21 cellular contexts compared by ENCODE assay signal in the genomic region with DNA sequence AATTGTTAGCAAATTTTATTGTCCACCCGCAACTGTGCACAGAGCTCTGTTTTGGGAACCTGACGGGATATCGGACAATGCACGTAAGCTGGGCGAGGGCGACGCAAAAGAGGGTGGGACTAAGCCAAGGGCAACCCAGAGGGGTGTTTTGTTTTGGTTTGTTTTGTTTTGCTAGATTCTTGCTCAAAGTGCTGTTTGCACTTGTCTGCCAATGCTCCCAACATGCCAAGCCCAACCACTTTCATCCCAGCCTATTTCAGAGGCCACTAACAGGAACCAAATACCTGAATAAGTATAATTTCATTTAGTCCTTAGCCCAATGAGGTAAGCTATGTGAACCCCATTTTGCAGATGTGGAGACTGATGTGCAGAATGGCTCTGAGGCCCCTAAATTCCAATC.
"Had no signal": no experiment of that assay in that cellular context is flagged by ENCODE, and none has a peak within 500 bp of the region (broad histone marks: within the 10 kb centered on the region; RNA-seq: fewer than 3 reads in every experiment).

No MANE protein-coding gene starts in this region.

- H3K36me3 ChIP-seq: MG63, SJSA1 had no signal

- H3K4me1 ChIP-seq: SJSA1 had no signal

- H3K27ac ChIP-seq: HL-60, SJSA1, SK-N-MC had no signal

- DNase-seq: Karpas-422, KG1, MG63, NCI-H1092, NCI-H1105 treated with DMSO at 0.1 percent for 48 hours, NCI-H1417 treated with DMSO at 0.1 percent for 48 hours, NCI-H146, NCI-H1694 treated with DMSO at 0.1 percent for 48 hours, NCI-H1930, NCI-H2081, NCI-H2107, NCI-H2227 treated with DMSO at 0.1 percent for 48 hours, NCI-H524, NCI-H526 treated with DMSO at 0.1 percent for 48 hours, NCI-H82, Right ventricle myocardium superior, RPMI8226, SIG-M5 had no signal

- H3K9me3 ChIP-seq: MG63, SJSA1 had no signal

- H3K4me3 ChIP-seq: MG63, SJSA1, SK-N-MC had no signal
